14 cellular contexts compared by ENCODE assay signal in the genomic region with DNA sequence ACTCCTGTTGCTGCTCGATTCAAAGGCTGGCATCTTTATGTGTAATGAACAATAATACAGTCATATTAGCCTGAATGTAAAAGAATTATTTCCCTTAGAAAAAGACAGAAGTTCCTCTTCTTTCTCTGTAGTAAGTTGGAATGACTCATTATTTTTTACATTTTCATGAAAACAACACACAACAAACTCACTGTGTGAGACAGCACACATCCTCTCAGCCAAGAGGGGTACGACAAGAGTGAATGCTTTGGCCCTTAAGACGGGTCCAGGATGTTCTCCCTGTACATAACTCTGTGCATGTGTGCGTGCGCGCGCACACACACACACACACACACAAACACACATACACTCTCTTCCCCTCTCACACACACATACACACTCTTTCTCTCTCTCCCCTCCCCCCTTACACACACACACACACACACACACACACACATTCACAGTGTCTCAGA.
DNase-seq lines count a peak whose midpoint lies in the region; ATAC-seq and TF ChIP-seq lines count a peak whose summit lies in the region.
"Had no signal": no experiment of that assay in that cellular context is flagged by ENCODE, and none has a peak within 500 bp of the region (broad histone marks: within the 10 kb centered on the region; RNA-seq: fewer than 3 reads in every experiment).

No MANE protein-coding gene starts in this region.

- no peaks in the 10 kb centered on the region for H3K36me3 ChIP-seq in smooth muscle cell (ENCODE audit: low read depth)

- H3K79me2 ChIP-seq in smooth muscle cell (ENCODE audit: low read depth): no peaks in the 10 kb centered on the region

- H3K4me2 ChIP-seq in smooth muscle cell: no peak overlapping the region

- no peak overlapping the region for H2AFZ ChIP-seq in smooth muscle cell (ENCODE audit: low read depth)

- no peak for TF ChIP-seq CTCF in smooth muscle cell (IDR thresholded peaks at IDR 0.05; ENCODE audit: borderline replicate concordance, insufficient read depth, poor library complexity, severe bottlenecking)

- H3K9ac ChIP-seq in smooth muscle cell (ENCODE audit: low read depth): peak overlapping the region; percentile 25

- H3K9me3 ChIP-seq in smooth muscle cell (replicated peaks; ENCODE audit: low read depth): no peaks in the 10 kb centered on the region
- H3K9me3 ChIP-seq: Peyer's patch, sigmoid colon had no signal

- DNase-seq in smooth muscle cell (lab: John Stamatoyannopoulos, UW; ENCODE audit: unreplicated experiment): no peak
- DNase-seq in HK-2 (ENCODE audit: unreplicated experiment): no peak
- DNase-seq in HUDEP-2 (lab: John Stamatoyannopoulos, UW; ENCODE audit: unreplicated experiment in 76 of 76): no peak
- DNase-seq in NCI-H345 treated with DMSO at 0.1 percent for 48 hours (lab: John Stamatoyannopoulos, UW; ENCODE audit: unreplicated experiment): no peak
- DNase-seq: activated CD4-positive, alpha-beta T cell treated with anti-CD3 and anti-CD28 coated beads, Interleukin-2, amount 50 U/mL, for 4 hours; amygdala; KG1; mesendoderm; Peyer's patch; sigmoid colon; stimulated activated naive CD4-positive, alpha-beta T cell treated with Interleukin-2 at 50 U/mL for 16 hours had no signal

- WGBS in smooth muscle cell (ENCODE audit: low lambda C conversion rate): 80% methylated on average over 6 of the region's 7 CpGs

- peak; percentile 36 for ATAC-seq in GM19351 (IDR thresholded peaks at IDR 0.05; ENCODE audit: unreplicated experiment)
- peak; percentile 38 for ATAC-seq in HG02759 (IDR thresholded peaks at IDR 0.05; ENCODE audit: unreplicated experiment)
- peak; percentile 26 for ATAC-seq in HG03565 (IDR thresholded peaks at IDR 0.05; ENCODE audit: unreplicated experiment)

- no peak overlapping the region for H3K4me3 ChIP-seq in smooth muscle cell
- H3K4me3 ChIP-seq: Peyer's patch, sigmoid colon had no signal

- no peaks in the 10 kb centered on the region for H4K20me1 ChIP-seq in smooth muscle cell (ENCODE audit: low read depth)

- peak overlapping the region; percentile 88 for H3K27ac ChIP-seq in smooth muscle cell (ENCODE audit: low read depth)
- H3K27ac ChIP-seq: Peyer's patch, sigmoid colon had no signal

- H3K4me1 ChIP-seq in smooth muscle cell (ENCODE audit: low read depth): peaks cover 8% of the 10 kb centered on the region
- H3K4me1 ChIP-seq: Peyer's patch had no signal

- H3K27me3 ChIP-seq in smooth muscle cell (ENCODE audit: low read depth): no peaks in the 10 kb centered on the region
- H3K27me3 ChIP-seq: Peyer's patch, sigmoid colon had no signal

- H3F3A ChIP-seq in smooth muscle cell (ENCODE audit: low read depth): peaks cover 19% of the 10 kb centered on the region
